1 cellular context compared by ENCODE assay signal in the genomic region with DNA sequence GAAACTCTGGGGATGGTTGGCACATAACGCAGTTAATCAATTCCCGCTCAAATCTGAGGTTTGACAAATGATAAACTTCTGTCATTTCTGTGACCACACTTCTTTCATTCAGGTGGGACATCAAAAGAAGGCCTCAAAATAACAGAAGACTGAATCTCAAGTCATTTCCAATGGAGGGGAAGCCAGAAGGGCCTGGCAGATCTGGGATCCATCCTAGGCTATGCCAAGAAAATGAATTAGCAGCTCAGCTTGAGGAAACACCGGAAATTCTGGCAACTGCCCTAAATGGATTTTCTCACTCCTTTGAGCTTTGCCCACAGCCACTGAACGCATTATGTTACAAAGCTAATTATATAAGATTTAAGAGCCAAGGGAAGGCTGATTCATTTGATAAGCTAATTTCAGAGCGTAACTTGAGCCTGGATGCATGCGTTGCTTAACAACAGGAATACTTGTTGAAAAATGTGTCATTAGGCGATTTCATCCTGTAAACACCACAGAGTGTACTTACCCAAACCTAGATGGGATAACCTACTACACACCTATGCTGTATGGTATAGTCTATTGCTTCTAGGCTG.
TF ChIP-seq lines count a peak whose summit lies in the region.

No MANE protein-coding gene starts in this region.

TF ChIP-seq in HEK293, 187 proteins besides CTCF, POLR2A, EP300 and RAD21 (continued from another document and continues in another):
- no peak; the same call in 1 of the 2 replicates for TF ChIP-seq SP3 (tag by site-specific recombination; IDR thresholded peaks at IDR 0.05)
- TF ChIP-seq, protein P1, sequence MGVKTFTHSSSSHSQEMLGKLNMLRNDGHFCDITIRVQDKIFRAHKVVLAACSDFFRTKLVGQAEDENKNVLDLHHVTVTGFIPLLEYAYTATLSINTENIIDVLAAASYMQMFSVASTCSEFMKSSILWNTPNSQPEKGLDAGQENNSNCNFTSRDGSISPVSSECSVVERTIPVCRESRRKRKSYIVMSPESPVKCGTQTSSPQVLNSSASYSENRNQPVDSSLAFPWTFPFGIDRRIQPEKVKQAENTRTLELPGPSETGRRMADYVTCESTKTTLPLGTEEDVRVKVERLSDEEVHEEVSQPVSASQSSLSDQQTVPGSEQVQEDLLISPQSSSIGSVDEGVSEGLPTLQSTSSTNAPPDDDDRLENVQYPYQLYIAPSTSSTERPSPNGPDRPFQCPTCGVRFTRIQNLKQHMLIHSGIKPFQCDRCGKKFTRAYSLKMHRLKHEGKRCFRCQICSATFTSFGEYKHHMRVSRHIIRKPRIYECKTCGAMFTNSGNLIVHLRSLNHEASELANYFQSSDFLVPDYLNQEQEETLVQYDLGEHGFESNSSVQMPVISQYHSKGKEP (tag by site-specific recombination; IDR thresholded peaks at IDR 0.05): peak; percentile 94
- TF ChIP-seq, protein P2, sequence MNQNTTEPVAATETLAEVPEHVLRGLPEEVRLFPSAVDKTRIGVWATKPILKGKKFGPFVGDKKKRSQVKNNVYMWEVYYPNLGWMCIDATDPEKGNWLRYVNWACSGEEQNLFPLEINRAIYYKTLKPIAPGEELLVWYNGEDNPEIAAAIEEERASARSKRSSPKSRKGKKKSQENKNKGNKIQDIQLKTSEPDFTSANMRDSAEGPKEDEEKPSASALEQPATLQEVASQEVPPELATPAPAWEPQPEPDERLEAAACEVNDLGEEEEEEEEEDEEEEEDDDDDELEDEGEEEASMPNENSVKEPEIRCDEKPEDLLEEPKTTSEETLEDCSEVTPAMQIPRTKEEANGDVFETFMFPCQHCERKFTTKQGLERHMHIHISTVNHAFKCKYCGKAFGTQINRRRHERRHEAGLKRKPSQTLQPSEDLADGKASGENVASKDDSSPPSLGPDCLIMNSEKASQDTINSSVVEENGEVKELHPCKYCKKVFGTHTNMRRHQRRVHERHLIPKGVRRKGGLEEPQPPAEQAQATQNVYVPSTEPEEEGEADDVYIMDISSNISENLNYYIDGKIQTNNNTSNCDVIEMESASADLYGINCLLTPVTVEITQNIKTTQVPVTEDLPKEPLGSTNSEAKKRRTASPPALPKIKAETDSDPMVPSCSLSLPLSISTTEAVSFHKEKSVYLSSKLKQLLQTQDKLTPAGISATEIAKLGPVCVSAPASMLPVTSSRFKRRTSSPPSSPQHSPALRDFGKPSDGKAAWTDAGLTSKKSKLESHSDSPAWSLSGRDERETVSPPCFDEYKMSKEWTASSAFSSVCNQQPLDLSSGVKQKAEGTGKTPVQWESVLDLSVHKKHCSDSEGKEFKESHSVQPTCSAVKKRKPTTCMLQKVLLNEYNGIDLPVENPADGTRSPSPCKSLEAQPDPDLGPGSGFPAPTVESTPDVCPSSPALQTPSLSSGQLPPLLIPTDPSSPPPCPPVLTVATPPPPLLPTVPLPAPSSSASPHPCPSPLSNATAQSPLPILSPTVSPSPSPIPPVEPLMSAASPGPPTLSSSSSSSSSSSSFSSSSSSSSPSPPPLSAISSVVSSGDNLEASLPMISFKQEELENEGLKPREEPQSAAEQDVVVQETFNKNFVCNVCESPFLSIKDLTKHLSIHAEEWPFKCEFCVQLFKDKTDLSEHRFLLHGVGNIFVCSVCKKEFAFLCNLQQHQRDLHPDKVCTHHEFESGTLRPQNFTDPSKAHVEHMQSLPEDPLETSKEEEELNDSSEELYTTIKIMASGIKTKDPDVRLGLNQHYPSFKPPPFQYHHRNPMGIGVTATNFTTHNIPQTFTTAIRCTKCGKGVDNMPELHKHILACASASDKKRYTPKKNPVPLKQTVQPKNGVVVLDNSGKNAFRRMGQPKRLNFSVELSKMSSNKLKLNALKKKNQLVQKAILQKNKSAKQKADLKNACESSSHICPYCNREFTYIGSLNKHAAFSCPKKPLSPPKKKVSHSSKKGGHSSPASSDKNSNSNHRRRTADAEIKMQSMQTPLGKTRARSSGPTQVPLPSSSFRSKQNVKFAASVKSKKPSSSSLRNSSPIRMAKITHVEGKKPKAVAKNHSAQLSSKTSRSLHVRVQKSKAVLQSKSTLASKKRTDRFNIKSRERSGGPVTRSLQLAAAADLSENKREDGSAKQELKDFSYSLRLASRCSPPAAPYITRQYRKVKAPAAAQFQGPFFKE (tag by site-specific recombination; IDR thresholded peaks at IDR 0.05; ENCODE audit: borderline replicate concordance): no peak
- no peak; the same call in 1 of the 2 replicates for TF ChIP-seq ZNF324 (tag by site-specific recombination; IDR thresholded peaks at IDR 0.05)
- TF ChIP-seq KLF8 (tag by site-specific recombination; IDR thresholded peaks at IDR 0.05): peak; percentile 78
- TF ChIP-seq ZNF48 (tag by site-specific recombination; IDR thresholded peaks at IDR 0.05): no peak
- TF ChIP-seq ZNF121 (tag by site-specific recombination; IDR thresholded peaks at IDR 0.05): no peak
- no peak for TF ChIP-seq ZNF169 (tag by site-specific recombination; IDR thresholded peaks at IDR 0.05)
- TF ChIP-seq ZNF223 (tag by site-specific recombination; IDR thresholded peaks at IDR 0.05): no peak
- TF ChIP-seq, protein P3, sequence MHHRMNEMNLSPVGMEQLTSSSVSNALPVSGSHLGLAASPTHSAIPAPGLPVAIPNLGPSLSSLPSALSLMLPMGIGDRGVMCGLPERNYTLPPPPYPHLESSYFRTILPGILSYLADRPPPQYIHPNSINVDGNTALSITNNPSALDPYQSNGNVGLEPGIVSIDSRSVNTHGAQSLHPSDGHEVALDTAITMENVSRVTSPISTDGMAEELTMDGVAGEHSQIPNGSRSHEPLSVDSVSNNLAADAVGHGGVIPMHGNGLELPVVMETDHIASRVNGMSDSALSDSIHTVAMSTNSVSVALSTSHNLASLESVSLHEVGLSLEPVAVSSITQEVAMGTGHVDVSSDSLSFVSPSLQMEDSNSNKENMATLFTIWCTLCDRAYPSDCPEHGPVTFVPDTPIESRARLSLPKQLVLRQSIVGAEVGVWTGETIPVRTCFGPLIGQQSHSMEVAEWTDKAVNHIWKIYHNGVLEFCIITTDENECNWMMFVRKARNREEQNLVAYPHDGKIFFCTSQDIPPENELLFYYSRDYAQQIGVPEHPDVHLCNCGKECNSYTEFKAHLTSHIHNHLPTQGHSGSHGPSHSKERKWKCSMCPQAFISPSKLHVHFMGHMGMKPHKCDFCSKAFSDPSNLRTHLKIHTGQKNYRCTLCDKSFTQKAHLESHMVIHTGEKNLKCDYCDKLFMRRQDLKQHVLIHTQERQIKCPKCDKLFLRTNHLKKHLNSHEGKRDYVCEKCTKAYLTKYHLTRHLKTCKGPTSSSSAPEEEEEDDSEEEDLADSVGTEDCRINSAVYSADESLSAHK (tag by site-specific recombination; IDR thresholded peaks at IDR 0.05): peak; percentile 80
- peak; percentile 85; the same call in 1 of the 2 replicates for TF ChIP-seq SCRT1 (tag by site-specific recombination; IDR thresholded peaks at IDR 0.05; ENCODE audit: borderline replicate concordance)
- no peak for TF ChIP-seq ZNF138 (tag by site-specific recombination; IDR thresholded peaks at IDR 0.05; ENCODE audit: borderline replicate concordance)
- no peak for TF ChIP-seq ZBTB7A (tag by site-specific recombination; IDR thresholded peaks at IDR 0.05; ENCODE audit: low read depth)
- no peak for TF ChIP-seq ZNF510 (tag by site-specific recombination; IDR thresholded peaks at IDR 0.05; ENCODE audit: insufficient replicate concordance)
- TF ChIP-seq, protein P4, sequence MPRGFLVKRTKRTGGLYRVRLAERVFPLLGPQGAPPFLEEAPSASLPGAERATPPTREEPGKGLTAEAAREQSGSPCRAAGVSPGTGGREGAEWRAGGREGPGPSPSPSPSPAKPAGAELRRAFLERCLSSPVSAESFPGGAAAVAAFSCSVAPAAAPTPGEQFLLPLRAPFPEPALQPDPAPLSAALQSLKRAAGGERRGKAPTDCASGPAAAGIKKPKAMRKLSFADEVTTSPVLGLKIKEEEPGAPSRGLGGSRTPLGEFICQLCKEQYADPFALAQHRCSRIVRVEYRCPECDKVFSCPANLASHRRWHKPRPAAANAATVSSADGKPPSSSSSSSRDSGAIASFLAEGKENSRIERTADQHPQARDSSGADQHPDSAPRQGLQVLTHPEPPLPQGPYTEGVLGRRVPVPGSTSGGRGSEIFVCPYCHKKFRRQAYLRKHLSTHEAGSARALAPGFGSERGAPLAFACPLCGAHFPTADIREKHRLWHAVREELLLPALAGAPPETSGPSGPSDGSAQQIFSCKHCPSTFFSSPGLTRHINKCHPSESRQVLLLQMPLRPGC (tag by site-specific recombination; IDR thresholded peaks at IDR 0.05): peak; percentile 92
- no peak for TF ChIP-seq REPIN1 (tag by site-specific recombination; IDR thresholded peaks at IDR 0.05; ENCODE audit: low read depth)
- peak; percentile 90; the same call in 1 of the 2 replicates for TF ChIP-seq ZNF843 (tag by site-specific recombination; IDR thresholded peaks at IDR 0.05)
- TF ChIP-seq, protein P5, sequence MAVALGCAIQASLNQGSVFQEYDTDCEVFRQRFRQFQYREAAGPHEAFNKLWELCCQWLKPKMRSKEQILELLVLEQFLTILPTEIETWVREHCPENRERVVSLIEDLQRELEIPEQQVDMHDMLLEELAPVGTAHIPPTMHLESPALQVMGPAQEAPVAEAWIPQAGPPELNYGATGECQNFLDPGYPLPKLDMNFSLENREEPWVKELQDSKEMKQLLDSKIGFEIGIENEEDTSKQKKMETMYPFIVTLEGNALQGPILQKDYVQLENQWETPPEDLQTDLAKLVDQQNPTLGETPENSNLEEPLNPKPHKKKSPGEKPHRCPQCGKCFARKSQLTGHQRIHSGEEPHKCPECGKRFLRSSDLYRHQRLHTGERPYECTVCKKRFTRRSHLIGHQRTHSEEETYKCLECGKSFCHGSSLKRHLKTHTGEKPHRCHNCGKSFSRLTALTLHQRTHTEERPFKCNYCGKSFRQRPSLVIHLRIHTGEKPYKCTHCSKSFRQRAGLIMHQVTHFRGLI (tag by site-specific recombination; IDR thresholded peaks at IDR 0.05): peak; percentile 23; the same call in 1 of the 2 replicates
- TF ChIP-seq ZBTB8A (tag by site-specific recombination; IDR thresholded peaks at IDR 0.05): no peak
- TF ChIP-seq ZNF157 (tag by site-specific recombination; IDR thresholded peaks at IDR 0.05): no peak
- no peak for TF ChIP-seq GLI4 (tag by site-specific recombination; IDR thresholded peaks at IDR 0.05)
- no peak for TF ChIP-seq ZNF623 (tag by site-specific recombination; IDR thresholded peaks at IDR 0.05)
- TF ChIP-seq ZNF341 (tag by site-specific recombination; IDR thresholded peaks at IDR 0.05; ENCODE audit: low read depth): peak; percentile 52
- TF ChIP-seq ZNF549 (tag by site-specific recombination; IDR thresholded peaks at IDR 0.05): 0 out of 2 replicates have a peak, but pooled peaks have one; percentile 5
- TF ChIP-seq HOXC10 (CRISPR knock-in tag; IDR thresholded peaks at IDR 0.05): no peak
- TF ChIP-seq MZF1 (tag by site-specific recombination; IDR thresholded peaks at IDR 0.05; ENCODE audit: borderline replicate concordance): no peak
- no peak for TF ChIP-seq ZNF433 (tag by site-specific recombination; IDR thresholded peaks at IDR 0.05; ENCODE audit: low read depth)
- no peak for TF ChIP-seq ZNF175 (tag by site-specific recombination; IDR thresholded peaks at IDR 0.05)
- TF ChIP-seq RBAK (tag by site-specific recombination; IDR thresholded peaks at IDR 0.05): no peak
- TF ChIP-seq, protein P6, sequence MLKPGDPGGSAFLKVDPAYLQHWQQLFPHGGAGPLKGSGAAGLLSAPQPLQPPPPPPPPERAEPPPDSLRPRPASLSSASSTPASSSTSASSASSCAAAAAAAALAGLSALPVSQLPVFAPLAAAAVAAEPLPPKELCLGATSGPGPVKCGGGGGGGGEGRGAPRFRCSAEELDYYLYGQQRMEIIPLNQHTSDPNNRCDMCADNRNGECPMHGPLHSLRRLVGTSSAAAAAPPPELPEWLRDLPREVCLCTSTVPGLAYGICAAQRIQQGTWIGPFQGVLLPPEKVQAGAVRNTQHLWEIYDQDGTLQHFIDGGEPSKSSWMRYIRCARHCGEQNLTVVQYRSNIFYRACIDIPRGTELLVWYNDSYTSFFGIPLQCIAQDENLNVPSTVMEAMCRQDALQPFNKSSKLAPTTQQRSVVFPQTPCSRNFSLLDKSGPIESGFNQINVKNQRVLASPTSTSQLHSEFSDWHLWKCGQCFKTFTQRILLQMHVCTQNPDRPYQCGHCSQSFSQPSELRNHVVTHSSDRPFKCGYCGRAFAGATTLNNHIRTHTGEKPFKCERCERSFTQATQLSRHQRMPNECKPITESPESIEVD (tag by site-specific recombination; IDR thresholded peaks at IDR 0.05): peak; percentile 85
- TF ChIP-seq, protein P7, sequence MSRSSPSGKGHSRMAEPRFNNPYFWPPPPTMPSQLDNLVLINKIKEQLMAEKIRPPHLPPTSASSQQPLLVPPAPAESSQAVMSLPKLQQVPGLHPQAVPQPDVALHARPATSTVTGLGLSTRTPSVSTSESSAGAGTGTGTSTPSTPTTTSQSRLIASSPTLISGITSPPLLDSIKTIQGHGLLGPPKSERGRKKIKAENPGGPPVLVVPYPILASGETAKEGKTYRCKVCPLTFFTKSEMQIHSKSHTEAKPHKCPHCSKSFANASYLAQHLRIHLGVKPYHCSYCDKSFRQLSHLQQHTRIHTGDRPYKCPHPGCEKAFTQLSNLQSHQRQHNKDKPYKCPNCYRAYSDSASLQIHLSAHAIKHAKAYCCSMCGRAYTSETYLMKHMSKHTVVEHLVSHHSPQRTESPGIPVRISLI (tag by site-specific recombination; IDR thresholded peaks at IDR 0.05): peak; percentile 17; the same call in 1 of the 2 replicates
- no peak for TF ChIP-seq ZNF302 (tag by site-specific recombination; IDR thresholded peaks at IDR 0.05; ENCODE audit: low read depth)
- no peak for TF ChIP-seq BCL11B (tag by site-specific recombination; IDR thresholded peaks at IDR 0.05; ENCODE audit: low read depth)
- no peak for TF ChIP-seq ZNF423 (tag by site-specific recombination; IDR thresholded peaks at IDR 0.05)
- TF ChIP-seq ZFP3 (tag by site-specific recombination; IDR thresholded peaks at IDR 0.05; ENCODE audit: low read depth): no peak
- no peak for TF ChIP-seq ZNF776 (tag by site-specific recombination; IDR thresholded peaks at IDR 0.05; ENCODE audit: borderline replicate concordance)
- TF ChIP-seq ZNF600 (tag by site-specific recombination; IDR thresholded peaks at IDR 0.05): peak; percentile 46; the same call in 1 of the 2 replicates
- TF ChIP-seq ZNF114 (tag by site-specific recombination; IDR thresholded peaks at IDR 0.05): no peak
- peak; percentile 88 for TF ChIP-seq ZNF629 (tag by site-specific recombination; IDR thresholded peaks at IDR 0.05)
